Comparison of ENCODE assay signal across 8 cellular contexts in genomic region chr10:103244663-103245271, GRCh38. TPM values are rescaled to one million over a fixed set of nuclear protein-coding genes. Genes with fewer than 3 reads are reported as not detected.
DNase-seq lines count a peak whose midpoint lies in the region; ATAC-seq lines count a peak whose summit lies in the region.

No MANE protein-coding gene starts in this region.

- H3K27ac Mint-ChIP-seq in activated CD8-positive, alpha-beta T cell treated with anti-CD3 and anti-CD28 coated beads, Interleukin-2, amount 10 ng/mL, durations not matched to agents 7 days and 5 days = no peak overlapping the region
- no peak overlapping the region for H3K27ac Mint-ChIP-seq in effector memory CD8-positive, alpha-beta T cell

- H3K4me2 ChIP-seq in mesenchymal stem cell (ENCODE audit: low read length, poor library complexity, severe bottlenecking) = no peak overlapping the region

- no peak overlapping the region for H2BK5ac ChIP-seq in mesenchymal stem cell (ENCODE audit: low read depth, low read length, poor library complexity, severe bottlenecking)

- H3K27me3 Mint-ChIP-seq in activated CD8-positive, alpha-beta T cell treated with anti-CD3 and anti-CD28 coated beads, Interleukin-2, amount 10 ng/mL, durations not matched to agents 7 days and 5 days (ENCODE audit: low read depth) = peaks cover 6% of the 10 kb centered on the region
- peaks cover 21 to 24% of the 10 kb centered on the region in 2 donors for H3K27me3 Mint-ChIP-seq in effector memory CD8-positive, alpha-beta T cell

- no peak overlapping the region for H3K4me3 ChIP-seq in mesenchymal stem cell (ENCODE audit: insufficient read depth in 1 of 2, low read depth in 1 of 2, low read length in 2 of 2)

- H3K14ac ChIP-seq in mesenchymal stem cell (ENCODE audit: low read length in 2 of 2) = no peak overlapping the region

- H2BK15ac ChIP-seq in mesenchymal stem cell (ENCODE audit: low read depth, poor library complexity, severe bottlenecking) = no peak overlapping the region

- peak; percentile 80 for ATAC-seq in activated CD8-positive, alpha-beta T cell treated with anti-CD3 and anti-CD28 coated beads, Interleukin-2, amount 10 ng/mL, durations not matched to agents 7 days and 5 days
- peak; percentile 72 for ATAC-seq in effector memory CD8-positive, alpha-beta T cell (replicated peaks)
- ATAC-seq in HG03439 (IDR thresholded peaks at IDR 0.05; ENCODE audit: unreplicated experiment) = no peak

- H3K27me3 ChIP-seq in mesenchymal stem cell (ENCODE audit: control insufficient read depth in 1 of 2, insufficient read depth in 1 of 2, low read length in 2 of 2) = no peaks in the 10 kb centered on the region

- H3K9me3 Mint-ChIP-seq in activated CD8-positive, alpha-beta T cell treated with anti-CD3 and anti-CD28 coated beads, Interleukin-2, amount 10 ng/mL, durations not matched to agents 7 days and 5 days (ENCODE audit: insufficient read depth) = no peaks in the 10 kb centered on the region
- no peaks in the 10 kb centered on the region for H3K9me3 Mint-ChIP-seq in effector memory CD8-positive, alpha-beta T cell

- H3K4ac ChIP-seq in mesenchymal stem cell (ENCODE audit: low read depth in 1 of 2, low read length in 2 of 2) = no peak overlapping the region

- H4K8ac ChIP-seq in mesenchymal stem cell (ENCODE audit: low read length) = no peak overlapping the region

- no peaks in the 10 kb centered on the region for H3K36me3 ChIP-seq in mesenchymal stem cell (ENCODE audit: control insufficient read depth in 1 of 2, insufficient read depth in 2 of 2, low read depth in 1 of 2, low read length in 2 of 2)

- 46% methylated on average over 9 of the region's 9 CpGs for WGBS in mesenchymal stem cell

- CTCF ChIA-PET in activated CD8-positive, alpha-beta T cell treated with anti-CD3 and anti-CD28 coated beads, Interleukin-2, amount 10 ng/mL, durations not matched to agents 7 days and 5 days (lab: Charles Lee) = interaction anchor here (0.5 to 4.5 kb wide), 40 partner anchors 10 to 718 kb away, joined by 3 to 46 read pairs (median 4); partner anchors contain the start of genes CNNM2, INA and NT5C2

- H4K91ac ChIP-seq in mesenchymal stem cell (ENCODE audit: low read length) = no peak overlapping the region

- no peak overlapping the region for H2AFZ ChIP-seq in mesenchymal stem cell (ENCODE audit: low read depth, low read length)

- H3K4me1 ChIP-seq in mesenchymal stem cell (ENCODE audit: control insufficient read depth, insufficient read depth, low read depth, low read length) = peaks cover 8% of the 10 kb centered on the region

- no peak overlapping the region for H3K18ac ChIP-seq in mesenchymal stem cell (ENCODE audit: low read depth in 1 of 2, low read length in 2 of 2)

- H3K27ac ChIP-seq in mesenchymal stem cell (ENCODE audit: low read length, poor library complexity, severe bottlenecking) = no peak overlapping the region

- H3K36me3 Mint-ChIP-seq in activated CD8-positive, alpha-beta T cell treated with anti-CD3 and anti-CD28 coated beads, Interleukin-2, amount 10 ng/mL, durations not matched to agents 7 days and 5 days (ENCODE audit: low read depth) = no peaks in the 10 kb centered on the region
- peaks cover 5% of the 10 kb centered on the region for H3K36me3 Mint-ChIP-seq in effector memory CD8-positive, alpha-beta T cell (ENCODE audit: insufficient read depth)

- DNase-seq in AG20443 (ENCODE audit: low spot score) (peak; percentile 92), GM19240 (ENCODE audit: insufficient read length, low spot score) (peak; percentile 83), NCI-H82 (lab: John Stamatoyannopoulos, UW) (peak; percentile 73), mesenchymal stem cell (peak; percentile 82)
- DNase-seq in activated CD8-positive, alpha-beta T cell treated with anti-CD3 and anti-CD28 coated beads, Interleukin-2, amount 10 ng/mL, durations not matched to agents 7 days and 5 days = peak; percentile 73
- DNase-seq in effector memory CD8-positive, alpha-beta T cell = peak; percentile 54 to 62 (median 56)
- peak; percentile 22 to 42 for DNase-seq in stimulated activated CD8-positive, alpha-beta memory T cell treated with anti-CD3 and anti-CD28 coated beads, Interleukin-2, amount 100 ng/mL, for 48 hours (ENCODE audit: low read depth in 2 of 2)

- no peaks in the 10 kb centered on the region for H3K9me3 ChIP-seq in mesenchymal stem cell (ENCODE audit: control insufficient read depth, low read length)

- POLR2A ChIA-PET in activated CD8-positive, alpha-beta T cell treated with anti-CD3 and anti-CD28 coated beads, Interleukin-2, amount 10 ng/mL, durations not matched to agents 7 days and 5 days (lab: Charles Lee) = interaction anchor here (1.4 kb wide), 1 partner anchor 327 kb away, joined by 9 read pairs; the partner anchor contains the start of gene CNNM2

- no peak overlapping the region for H2AK5ac ChIP-seq in mesenchymal stem cell (ENCODE audit: low read length, severe bottlenecking)

- peaks cover 19% of the 10 kb centered on the region for H3K4me1 Mint-ChIP-seq in activated CD8-positive, alpha-beta T cell treated with anti-CD3 and anti-CD28 coated beads, Interleukin-2, amount 10 ng/mL, durations not matched to agents 7 days and 5 days (ENCODE audit: low read depth)
- H3K4me1 Mint-ChIP-seq in effector memory CD8-positive, alpha-beta T cell (ENCODE audit: low read depth in 2 of 2) = peaks cover 7 to 10% of the 10 kb centered on the region in 2 donors

- no peak overlapping the region for H3K23ac ChIP-seq in mesenchymal stem cell (ENCODE audit: low read length in 2 of 2)

- peak overlapping the region; percentile 39 for H3K9ac ChIP-seq in mesenchymal stem cell (ENCODE audit: low read length)

- no peak overlapping the region for H2BK120ac ChIP-seq in mesenchymal stem cell (ENCODE audit: low read depth, low read length)

- no peaks in the 10 kb centered on the region for H3K79me1 ChIP-seq in mesenchymal stem cell (replicated peaks; ENCODE audit: low read length, poor library complexity, severe bottlenecking)

- no peak overlapping the region for H3K4me3 Mint-ChIP-seq in activated CD8-positive, alpha-beta T cell treated with anti-CD3 and anti-CD28 coated beads, Interleukin-2, amount 10 ng/mL, durations not matched to agents 7 days and 5 days
- no peak overlapping the region for H3K4me3 Mint-ChIP-seq in effector memory CD8-positive, alpha-beta T cell

- no peak overlapping the region for H2BK12ac ChIP-seq in mesenchymal stem cell (ENCODE audit: low read length in 2 of 2)

RNA-seq across cellular contexts. Expression of gene RPEL1, which starts 0.9 kb away (rescaled TPM):
- total RNA-seq in activated CD8-positive, alpha-beta T cell treated with anti-CD3 and anti-CD28 coated beads, Interleukin-2, amount 10 ng/mL, durations not matched to agents 7 days and 5 days = under 1 TPM in 1 of 2 experiments, not detected in 1; 0.16 TPM
- polyA plus RNA-seq in mesenchymal stem cell (2013, experiment 1 of 2) = not detected
- not detected for polyA plus RNA-seq in mesenchymal stem cell (2013, experiment 2 of 2)

RNA-seq across cellular contexts. Expression of gene INA, which starts 32.2 kb away (rescaled TPM):
- total RNA-seq in activated CD8-positive, alpha-beta T cell treated with anti-CD3 and anti-CD28 coated beads, Interleukin-2, amount 10 ng/mL, durations not matched to agents 7 days and 5 days = under 1 TPM in 1 of 2 experiments, not detected in 1; 0.08 TPM
- polyA plus RNA-seq in mesenchymal stem cell (2013, experiment 1 of 2) = 1.1 TPM
- polyA plus RNA-seq in mesenchymal stem cell (2013, experiment 2 of 2) = 1.0 TPM

RNA-seq across cellular contexts. Expression of gene NT5C2, which starts 51.7 kb away (rescaled TPM):
- total RNA-seq in activated CD8-positive, alpha-beta T cell treated with anti-CD3 and anti-CD28 coated beads, Interleukin-2, amount 10 ng/mL, durations not matched to agents 7 days and 5 days = 10 to 100 TPM; 60.8 to 62.0 TPM
- polyA plus RNA-seq in mesenchymal stem cell (2013, experiment 1 of 2) = 52.2 TPM
- 52.9 TPM for polyA plus RNA-seq in mesenchymal stem cell (2013, experiment 2 of 2)

Comparison
In these comparisons a context has a peak if more than half of its experiments do, and no peak if none do; other contexts are left out.
1. DNase-seq: peak in every context shown above with its lines; median percentile 92 in AG20443; 83 in GM19240; 82 in mesenchymal stem cell; 73 in NCI-H82; 73 in activated CD8-positive, alpha-beta T cell treated with anti-CD3 and anti-CD28 coated beads, Interleukin-2, amount 10 ng/mL, durations not matched to agents 7 days and 5 days; 56 in effector memory CD8-positive, alpha-beta T cell; 32 in stimulated activated CD8-positive, alpha-beta memory T cell treated with anti-CD3 and anti-CD28 coated beads, Interleukin-2, amount 100 ng/mL, for 48 hours.